In genomic region chr2:134917958-134918517, GRCh38 we compare ENCODE assay signal across 1 cellular context.
TF ChIP-seq lines count a peak whose summit lies in the region.

No MANE protein-coding gene starts in this region.

TF ChIP-seq in HepG2, 621 proteins besides CTCF, POLR2A, EP300 and RAD21 (continued from another document and continues in another):
- TF ChIP-seq NFAT5 (CRISPR knock-in tag; IDR thresholded peaks at IDR 0.05) (0 out of 2 replicates have a peak, but pooled peaks have one; percentile 29), DZIP1 (CRISPR knock-in tag; IDR thresholded peaks at IDR 0.05) (0 out of 2 replicates have a peak, but pooled peaks have one; percentile 52), ZNF776 (CRISPR knock-in tag; IDR thresholded peaks at IDR 0.05) (0 out of 2 replicates have a peak, but pooled peaks have one; percentile 63), ZNF407 (CRISPR knock-in tag; IDR thresholded peaks at IDR 0.05; ENCODE audit: not compliant biosample characterization) (peak; percentile 6), TCF7L2 (IDR thresholded peaks at IDR 0.05; ENCODE audit: low read depth, low read length) (no peak), SNAPC5 (CRISPR knock-in tag; IDR thresholded peaks at IDR 0.05; ENCODE audit: borderline replicate concordance) (peak; percentile 68; the same call in 1 of the 2 replicates), RBFOX2 (IDR thresholded peaks at IDR 0.05; ENCODE audit: low read depth, low read length) (peak; percentile 71), ZNF317 (CRISPR knock-in tag; IDR thresholded peaks at IDR 0.05) (peak; percentile 89), FOXC1 (CRISPR knock-in tag; IDR thresholded peaks at IDR 0.05; ENCODE audit: borderline replicate concordance) (peak; percentile 29; the same call in 1 of the 2 replicates), HNRNPL (IDR thresholded peaks at IDR 0.05; ENCODE audit: low read depth, low read length) (peak; percentile 35; the same call in 1 of the 2 replicates), AHR (CRISPR knock-in tag; IDR thresholded peaks at IDR 0.05) (peak; percentile 71; the same call in 1 of the 2 replicates), DMAP1 (CRISPR knock-in tag; IDR thresholded peaks at IDR 0.05) (peak; percentile 55; the same call in 1 of the 2 replicates), ARNT2 (CRISPR knock-in tag; IDR thresholded peaks at IDR 0.05; ENCODE audit: low read depth) (peak; percentile 18; the same call in 1 of the 2 replicates), ZNF121 (CRISPR knock-in tag; IDR thresholded peaks at IDR 0.05) (peak; percentile 44; the same call in 1 of the 2 replicates), POLR2AphosphoS2 (IDR thresholded peaks at IDR 0.05; ENCODE audit: low read depth, low read length) (0 out of 2 replicates have a peak, but pooled peaks have one; percentile 49), TOPORS (CRISPR knock-in tag; IDR thresholded peaks at IDR 0.05) (no peak), NR2F1 (CRISPR knock-in tag; IDR thresholded peaks at IDR 0.05) (peak in 1 of 2 experiments; percentile 50; a peak in 2 of 4 replicates), ATF6 (CRISPR knock-in tag; conservative IDR thresholded peaks at IDR 0.05) (peak; percentile 27; the same call in 1 of the 2 replicates), HOXD1 (CRISPR knock-in tag; IDR thresholded peaks at IDR 0.05) (0 out of 2 replicates have a peak, but pooled peaks have one; percentile 10), KDM5B (CRISPR knock-in tag; IDR thresholded peaks at IDR 0.05; ENCODE audit: borderline replicate concordance) (peak; percentile 18; the same call in 1 of the 2 replicates), SPEN (CRISPR knock-in tag; IDR thresholded peaks at IDR 0.05; ENCODE audit: low read depth) (0 out of 2 replicates have a peak, but pooled peaks have one; percentile 8), ZSCAN9 (CRISPR knock-in tag; IDR thresholded peaks at IDR 0.05; ENCODE audit: borderline replicate concordance) (0 out of 2 replicates have a peak, but pooled peaks have one; percentile 10), ZFP90 (CRISPR knock-in tag; IDR thresholded peaks at IDR 0.05; ENCODE audit: borderline replicate concordance) (peak; percentile 8; the same call in 1 of the 2 replicates), ZNF749 (CRISPR knock-in tag; IDR thresholded peaks at IDR 0.05; ENCODE audit: borderline replicate concordance) (no peak), SP5 (CRISPR knock-in tag; IDR thresholded peaks at IDR 0.05; ENCODE audit: borderline replicate concordance, low read depth) (peak; percentile 35; the same call in 1 of the 2 replicates), SKI (IDR thresholded peaks at IDR 0.05; ENCODE audit: partially characterized antibody) (peak; percentile 31), SRY (CRISPR knock-in tag; IDR thresholded peaks at IDR 0.05) (peak; percentile 96), ZNF367 (CRISPR knock-in tag; IDR thresholded peaks at IDR 0.05; ENCODE audit: borderline replicate concordance) (0 out of 2 replicates have a peak, but pooled peaks have one; percentile 31), U2AF2 (IDR thresholded peaks at IDR 0.05; ENCODE audit: low read depth, low read length) (peak; percentile 82)
- TF ChIP-seq, protein P1, sequence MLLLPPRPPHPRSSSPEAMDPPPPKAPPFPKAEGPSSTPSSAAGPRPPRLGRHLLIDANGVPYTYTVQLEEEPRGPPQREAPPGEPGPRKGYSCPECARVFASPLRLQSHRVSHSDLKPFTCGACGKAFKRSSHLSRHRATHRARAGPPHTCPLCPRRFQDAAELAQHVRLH (CRISPR knock-in tag; IDR thresholded peaks at IDR 0.05; ENCODE audit: borderline replicate concordance, low read depth): 0 out of 2 replicates have a peak, but pooled peaks have one; percentile 28
- TF ChIP-seq, protein P2, sequence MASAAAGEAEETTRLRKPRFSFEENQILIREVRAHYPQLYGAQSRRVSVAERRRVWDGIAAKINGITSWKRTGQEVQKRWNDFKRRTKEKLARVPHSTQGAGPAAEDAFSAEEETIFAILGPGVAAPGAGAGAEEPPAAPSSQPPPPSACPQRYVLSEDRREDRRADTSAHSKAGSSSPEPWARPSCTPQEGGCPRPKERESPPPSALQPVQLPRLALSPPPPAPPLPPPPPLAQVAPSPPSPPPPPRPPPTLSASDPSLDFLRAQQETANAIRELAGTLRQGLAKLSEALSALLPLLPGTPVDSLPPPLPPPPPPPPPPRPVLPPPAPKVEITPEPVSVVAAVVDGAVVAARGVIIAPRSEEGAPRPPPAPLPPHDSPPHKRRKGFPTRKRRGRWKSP (CRISPR knock-in tag; IDR thresholded peaks at IDR 0.05): peak; percentile 72
- TF ChIP-seq, protein P3, sequence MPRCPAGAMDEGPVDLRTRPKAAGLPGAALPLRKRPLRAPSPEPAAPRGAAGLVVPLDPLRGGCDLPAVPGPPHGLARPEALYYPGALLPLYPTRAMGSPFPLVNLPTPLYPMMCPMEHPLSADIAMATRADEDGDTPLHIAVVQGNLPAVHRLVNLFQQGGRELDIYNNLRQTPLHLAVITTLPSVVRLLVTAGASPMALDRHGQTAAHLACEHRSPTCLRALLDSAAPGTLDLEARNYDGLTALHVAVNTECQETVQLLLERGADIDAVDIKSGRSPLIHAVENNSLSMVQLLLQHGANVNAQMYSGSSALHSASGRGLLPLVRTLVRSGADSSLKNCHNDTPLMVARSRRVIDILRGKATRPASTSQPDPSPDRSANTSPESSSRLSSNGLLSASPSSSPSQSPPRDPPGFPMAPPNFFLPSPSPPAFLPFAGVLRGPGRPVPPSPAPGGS (CRISPR knock-in tag; IDR thresholded peaks at IDR 0.05): peak; percentile 54; the same call in 1 of the 2 replicates
